In the genomic region with DNA sequence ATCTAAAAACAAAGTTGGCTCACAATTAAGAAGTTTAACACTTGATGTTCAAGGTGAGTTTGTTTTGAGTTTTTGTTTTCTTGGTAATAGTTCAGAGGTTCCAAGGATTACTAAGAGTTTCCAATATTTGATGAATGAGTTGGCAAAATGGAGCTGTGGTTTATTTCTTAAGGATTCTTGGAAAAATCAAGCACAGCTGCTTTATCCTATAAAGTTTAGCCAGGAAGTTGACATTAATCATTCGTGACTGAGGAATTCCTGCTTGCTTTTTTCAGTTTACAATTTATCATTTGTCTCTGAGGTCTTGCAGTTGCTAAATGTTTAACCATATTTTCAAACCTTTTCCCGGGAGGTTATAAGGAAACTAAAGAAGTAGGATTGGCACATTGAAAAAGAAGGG, we compare ENCODE assay signal across 14 cellular contexts. TPM values are rescaled to one million over a fixed set of nuclear protein-coding genes. Genes with fewer than 3 reads are reported as not detected.
A peak's percentile ranks its signal among the peaks of the same experiment; 100 is the strongest.
DNase-seq lines count a peak whose midpoint lies in the region; FAIRE-seq and TF ChIP-seq lines count a peak whose summit lies in the region.
"Had no signal": no experiment of that assay in that cellular context is flagged by ENCODE, and none has a peak within 500 bp of the region (broad histone marks: within the 10 kb centered on the region; RNA-seq: fewer than 3 reads in every experiment).

No MANE protein-coding gene starts in this region.

- H3K27me3 ChIP-seq in hepatocyte: no peaks in the 10 kb centered on the region
- no peaks in the 10 kb centered on the region for H3K27me3 ChIP-seq in spleen (replicated peaks in 1 of 7)
- no peaks in the 10 kb centered on the region for H3K27me3 ChIP-seq in vagina
- H3K27me3 ChIP-seq: foreskin keratinocyte, right atrium auricular region had no signal

- in situ Hi-C loops in astrocyte of the cerebellum (cut with HindIII; ENCODE audit: low sequenced_read_pairs): no loop called here

- no peaks in the 10 kb centered on the region for H4K20me1 ChIP-seq in hepatocyte (ENCODE audit: insufficient read depth, poor library complexity, severe bottlenecking)

- no peaks in the 10 kb centered on the region for H3K9me3 ChIP-seq in hepatocyte (ENCODE audit: low read depth)
- H3K9me3 ChIP-seq in spleen: no peaks in the 10 kb centered on the region
- H3K9me3 ChIP-seq in vagina: no peaks in the 10 kb centered on the region
- H3K9me3 ChIP-seq: right atrium auricular region had no signal

- H3K4me1 ChIP-seq in hepatocyte (ENCODE audit: insufficient read depth) (peaks cover 17% of the 10 kb centered on the region), spleen (peaks cover 0 to 39% (median 10%) of the 10 kb centered on the region in 6 donors), vagina (no peaks in the 10 kb centered on the region)
- H3K4me1 ChIP-seq: foreskin keratinocyte had no signal

- H2AFZ ChIP-seq in hepatocyte: no peak overlapping the region

- TF ChIP-seq CTCF in astrocyte of the cerebellum (IDR thresholded peaks at IDR 0.05; ENCODE audit: low read depth, low read length, missing control alignments) (no peak), hepatocyte (IDR thresholded peaks at IDR 0.05; ENCODE audit: poor library complexity) (no peak), spleen (IDR thresholded peaks at IDR 0.05 in 8 of 11, conservative IDR thresholded peaks at IDR 0.05 in 3 of 11) (no peak), vagina (IDR thresholded peaks at IDR 0.05) (no peak)

- 36% methylated on average over 2 of the region's 2 CpGs for WGBS in hepatocyte (ENCODE audit: low lambda C conversion rate, missing lambda C conversion rate)
- 22 to 63% (median 39%) methylated on average over 2 of the region's 2 CpGs for WGBS in spleen, 5 donors

- no peaks in the 10 kb centered on the region for H3K79me2 ChIP-seq in hepatocyte

- H3K9me2 ChIP-seq in hepatocyte (replicated peaks; ENCODE audit: insufficient read depth): no peaks in the 10 kb centered on the region

- DNase-seq in H54 (ENCODE audit: insufficient read length, low spot score) (no peak), astrocyte of the cerebellum (ENCODE audit: low read depth) (peak; percentile 51), hepatocyte (ENCODE audit: low spot score) (no peak), spleen (no peak), superior temporal gyrus (ENCODE audit: extremely low spot score) (no peak), RPMI8226 (no peak), vagina (ENCODE audit: extremely low spot score in 2 of 2) (no peak)
- no peak for DNase-seq in activated CD8-positive, alpha-beta memory T cell treated with anti-CD3 and anti-CD28 coated beads, Interleukin-2, amount 50 U/mL, for 48 hours
- DNase-seq: DND-41; NCI-H1436; NK-92 treated with Interleukin-12 subunit alpha and Interleukin-12 subunit beta, amount 100 ng/mL, for 24 hours; T-helper 17 cell had no signal

- no peak for TF ChIP-seq POLR2A in H54 (IDR thresholded peaks at IDR 0.05; ENCODE audit: low read depth, low read length)
- TF ChIP-seq POLR2A in spleen (IDR thresholded peaks at IDR 0.05): no peak
- TF ChIP-seq POLR2A in vagina (IDR thresholded peaks at IDR 0.05): no peak

- H3K36me3 ChIP-seq in hepatocyte (replicated peaks; ENCODE audit: insufficient read depth, low read depth) (no peaks in the 10 kb centered on the region), spleen (peaks cover 0 to 96% (median 17%) of the 10 kb centered on the region in 6 donors), vagina (no peaks in the 10 kb centered on the region)

- H3K27ac ChIP-seq in hepatocyte: peak overlapping the region; percentile 52
- H3K27ac ChIP-seq in spleen: peak overlapping the region in 5 of 8 donors; percentile 19 to 86 (median 39)
- no peak overlapping the region for H3K27ac ChIP-seq in vagina
- H3K27ac ChIP-seq: foreskin keratinocyte, right atrium auricular region had no signal

- intact Hi-C loops in spleen (cut with DNase I; ENCODE audit: low total_unique reads) (loop anchor here (5.0 kb wide), 1 partner anchor 123 kb away; no protein-coding TSS in a partner anchor), vagina (cut with DNase I) (no loop called here)

- no peak overlapping the region for H3K4me2 ChIP-seq in hepatocyte

- FAIRE-seq in H54 (lab: Jason Lieb, UNC): peak; percentile 93

- no peak overlapping the region for H3K4me3 ChIP-seq in astrocyte of the cerebellum (ENCODE audit: low read depth, low read length)
- H3K4me3 ChIP-seq in hepatocyte: no peak overlapping the region
- no peak overlapping the region for H3K4me3 ChIP-seq in spleen
- H3K4me3 ChIP-seq in vagina: no peak overlapping the region
- H3K4me3 ChIP-seq: right atrium auricular region had no signal

RNA-seq across cellular contexts. Expression of a gene that starts 15.2 kb away (rescaled TPM):
- total RNA-seq in hepatocyte (82.8 and 85.3 TPM in 2 replicates), spleen (100 to 1,000 TPM; 284 to 849 (median 474) TPM), vagina (5.6 TPM)
- polyA plus RNA-seq in hepatocyte (27.2 and 43.2 TPM in 2 replicates), spleen (10 to 100 TPM; 39.6 to 65.7 (median 41.9) TPM)
- total RNA-seq: foreskin keratinocyte, T-helper 17 cell had no signal
- polyA plus RNA-seq: foreskin keratinocyte had no signal

Comparison
In these comparisons a context has a peak if more than half of its experiments do, and no peak if none do; other contexts are left out.
1. RNA of a gene that starts 15.2 kb away (total RNA-seq): 284 to 849 TPM in spleen and 82.8 to 85.3 TPM in hepatocyte; 5.6 TPM in vagina (single experiment); every median in the first group is over 10 times any median in the second.